11 cellular contexts compared by ENCODE assay signal in the genomic region with DNA sequence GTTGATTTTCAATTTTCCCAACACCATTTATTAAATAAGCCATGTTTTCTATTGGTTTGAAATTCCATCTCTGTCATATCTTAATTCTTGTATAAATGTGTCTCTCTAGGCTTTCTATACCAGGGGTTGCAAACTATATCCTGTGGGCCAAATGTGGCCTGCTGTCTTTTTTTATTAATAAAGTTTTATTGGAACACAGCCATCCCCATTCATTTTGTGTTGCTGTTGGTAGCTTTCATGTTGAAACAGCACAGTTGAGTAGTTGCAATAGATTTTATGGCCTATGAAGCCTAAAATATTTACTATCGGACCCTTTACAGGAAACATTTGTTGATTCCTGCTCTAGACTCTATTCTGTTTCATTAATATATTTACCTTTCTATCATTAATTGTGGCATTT.
"Had no signal": no experiment of that assay in that cellular context is flagged by ENCODE, and none has a peak within 500 bp of the region (broad histone marks: within the 10 kb centered on the region; RNA-seq: fewer than 3 reads in every experiment).

No MANE protein-coding gene starts in this region.

- H3K4me1 ChIP-seq: HAP-1 had no signal

- DNase-seq: GM23248, GOT3, H7, H9, HCEC 1CT, HFFc6 had no signal

- ATAC-seq: GM23338, HCT116 had no signal

- H3K36me3 ChIP-seq: HAP-1 had no signal

- H3K4me2 ChIP-seq: GM23338 had no signal

- FAIRE-seq: H1, H54 had no signal

- H3K9me3 ChIP-seq: HAP-1 had no signal

- H3K4me3 ChIP-seq: GM23248, GM23338, HAP-1 had no signal

- H3K9ac ChIP-seq: GM23248 had no signal

- H2AFZ ChIP-seq: GM23248, GM23338 had no signal

- H3K27ac ChIP-seq: GM23248 had no signal
